ENCODE assay signal across 9 cellular contexts in the genomic region with DNA sequence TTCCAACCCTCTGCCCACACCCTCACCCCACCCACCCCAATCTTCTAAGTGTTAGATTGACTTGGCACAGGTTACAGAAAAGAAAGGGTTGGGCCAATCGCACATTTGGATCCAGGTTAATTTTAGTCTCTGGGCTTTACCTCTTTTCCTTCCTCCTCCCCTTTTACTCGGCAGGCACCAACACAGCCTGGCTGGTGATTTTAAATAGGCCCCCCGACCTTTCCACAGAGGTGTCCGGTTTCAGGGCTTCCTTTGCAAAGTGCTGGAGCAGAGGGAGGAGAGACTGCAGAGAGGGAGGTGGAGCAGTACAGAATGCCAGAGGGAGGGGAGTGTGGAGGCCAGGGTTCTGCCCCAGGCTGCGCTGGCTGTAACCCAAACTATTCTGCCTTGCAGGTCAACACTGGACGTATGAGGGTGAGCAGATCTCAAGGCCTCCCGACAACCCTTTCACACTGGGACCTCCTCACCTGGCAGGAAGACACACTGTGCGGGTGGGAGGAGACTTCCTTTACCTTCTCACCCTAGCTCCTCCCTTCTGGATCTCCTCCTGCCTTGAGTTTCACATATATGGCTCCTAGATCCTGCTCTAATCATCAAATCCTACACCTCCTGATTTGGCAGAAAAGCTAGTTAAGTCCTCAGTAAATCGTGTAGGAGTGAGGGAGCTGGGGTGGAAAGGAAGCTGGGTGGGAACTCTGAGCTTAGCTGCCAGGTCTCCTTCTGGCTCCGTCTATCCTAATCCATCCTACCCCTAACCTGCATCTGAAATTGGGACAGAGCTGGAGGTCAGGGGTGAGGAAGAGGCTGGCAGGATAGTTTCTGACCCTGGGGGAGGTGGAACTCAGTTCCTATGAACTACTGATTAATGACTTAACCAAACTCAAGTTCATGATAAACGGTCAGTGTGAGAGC. TPM values are rescaled to one million over a fixed set of nuclear protein-coding genes. Genes with fewer than 3 reads are reported as not detected.
DNase-seq lines count a peak whose midpoint lies in the region; ATAC-seq, FAIRE-seq and TF ChIP-seq lines count a peak whose summit lies in the region.
"Had no signal": no experiment of that assay in that cellular context is flagged by ENCODE, and none has a peak within 500 bp of the region (broad histone marks: within the 10 kb centered on the region; RNA-seq: fewer than 3 reads in every experiment).

No MANE protein-coding gene starts in this region.

- H3K4me3 ChIP-seq in astrocyte (ENCODE audit: insufficient read depth, low read depth, low read length): no peak overlapping the region
- H3K4me3 ChIP-seq in transverse colon: peak overlapping the region in 1 of 4 donors; percentile 18

- TF ChIP-seq POLR2A in transverse colon (IDR thresholded peaks at IDR 0.05): no peak
- no peak for TF ChIP-seq POLR2A in GM18505 (IDR thresholded peaks at IDR 0.05; ENCODE audit: borderline replicate concordance, extremely low read depth, insufficient read depth, insufficient read length)

- no peak for TF ChIP-seq EP300 in transverse colon (IDR thresholded peaks at IDR 0.05; ENCODE audit: low read depth)

- H3K9ac ChIP-seq in astrocyte (ENCODE audit: low read length): no peak overlapping the region

- H3K9me3 ChIP-seq in astrocyte (ENCODE audit: insufficient read depth, low read depth, low read length) (no peaks in the 10 kb centered on the region), transverse colon (no peaks in the 10 kb centered on the region)

- no peaks in the 10 kb centered on the region for H3K79me2 ChIP-seq in astrocyte (ENCODE audit: insufficient read depth, low read length)

- WGBS in transverse colon (ENCODE audit: low coverage in 1 of 2), 2 donors: 29 to 35% methylated on average over 3 to 11 of the region's 11 CpGs

- intact Hi-C loops in transverse colon (cut with DNase I; ENCODE audit: low total_unique reads): no loop called here

- peaks cover 28% of the 10 kb centered on the region for H3K27me3 ChIP-seq in astrocyte (ENCODE audit: insufficient read depth, low read length)
- peaks cover 4% of the 10 kb centered on the region for H3K27me3 ChIP-seq in transverse colon

- no peaks in the 10 kb centered on the region for H3K27me3 Mint-ChIP-seq in astrocyte (ENCODE audit: low read depth, unreplicated experiment)

- ATAC-seq in GM18505 (IDR thresholded peaks at IDR 0.05; ENCODE audit: unreplicated experiment) (no peak), GM21529 (IDR thresholded peaks at IDR 0.05; ENCODE audit: unreplicated experiment) (no peak), GM19328 (IDR thresholded peaks at IDR 0.05; ENCODE audit: unreplicated experiment) (no peak)

- TF ChIP-seq CTCF in astrocyte (IDR thresholded peaks at IDR 0.05; ENCODE audit: insufficient read depth, low read depth, low read length) (no peak), transverse colon (IDR thresholded peaks at IDR 0.05) (no peak)

- peak overlapping the region; percentile 6 for H3K4me2 ChIP-seq in astrocyte (ENCODE audit: low read length)

- H3K27ac Mint-ChIP-seq in astrocyte (ENCODE audit: unreplicated experiment): peak overlapping the region; percentile 11

- no peaks in the 10 kb centered on the region for H4K20me1 ChIP-seq in astrocyte (ENCODE audit: insufficient read depth, low read length)

- no peak for FAIRE-seq in astrocyte (lab: Jason Lieb, UNC)

- peaks cover 49% of the 10 kb centered on the region for H3K4me1 Mint-ChIP-seq in astrocyte (ENCODE audit: low read depth, unreplicated experiment)

- in situ Hi-C loops in transverse colon (cut with MboI; ENCODE audit: low pct_ligation_motif_present in 1 of 4, low pct_unique_long_range_greater_than_20kb in 1 of 4, low sequenced_read_pairs in 3 of 4): no loop called here

- DNase-seq in NCI-H128 (lab: John Stamatoyannopoulos, UW; ENCODE audit: unreplicated experiment): peak; percentile 67
- DNase-seq in astrocyte (ENCODE audit: low read depth): no peak
- DNase-seq in kidney tubule cell (ENCODE audit: low spot score): peak; percentile 52
- DNase-seq in transverse colon: peak; percentile 66
- no peak for DNase-seq in germinal center (ENCODE audit: low spot score)

- H3K4me1 ChIP-seq in astrocyte (ENCODE audit: insufficient read depth, low read length) (peaks cover 25% of the 10 kb centered on the region), transverse colon (peaks cover 8 to 34% (median 23%) of the 10 kb centered on the region in 4 donors)

- H3K4me3 Mint-ChIP-seq in astrocyte (ENCODE audit: unreplicated experiment): peak overlapping the region; percentile 77
- H3K4me3 Mint-ChIP-seq: central memory CD8-positive, alpha-beta T cell had no signal

- H3K27ac ChIP-seq in astrocyte (ENCODE audit: low read depth, low read length): no peak overlapping the region
- peak overlapping the region; percentile 31 to 75 (median 64) for H3K27ac ChIP-seq in transverse colon

- no peaks in the 10 kb centered on the region for H3K9me3 Mint-ChIP-seq in astrocyte (ENCODE audit: unreplicated experiment)
- H3K9me3 Mint-ChIP-seq: central memory CD8-positive, alpha-beta T cell had no signal

- no peaks in the 10 kb centered on the region for H3K36me3 Mint-ChIP-seq in astrocyte (ENCODE audit: low read depth, unreplicated experiment)

- H3K36me3 ChIP-seq in astrocyte (ENCODE audit: insufficient read depth, low read length) (peaks cover 8% of the 10 kb centered on the region), transverse colon (no peaks in the 10 kb centered on the region)

- H2AFZ ChIP-seq in astrocyte (ENCODE audit: low read depth, low read length): no peak overlapping the region

RNA-seq across cellular contexts. Expression of a gene that starts 2.4 kb away (rescaled TPM):
- total RNA-seq in astrocyte (1.2 TPM in 2 replicates), transverse colon (1 to 10 TPM in 1 of 4 donors, under 1 TPM in 2, not detected in 1; 0.27 to 1.1 (median 0.48) TPM)

RNA-seq across cellular contexts. Expression of a gene that starts 8.8 kb away (rescaled TPM):
- total RNA-seq in astrocyte (99.9 and 100 TPM in 2 replicates), transverse colon (100 to 1,000 TPM in 3 of 4 donors, 10 to 100 TPM in 1; 86.8 to 162 (median 113) TPM)

RNA-seq across cellular contexts. Expression of a gene that starts 12.6 kb away (rescaled TPM):
- total RNA-seq in astrocyte: 7.9 and 9.6 TPM in 2 replicates
- total RNA-seq in transverse colon: 10 to 100 TPM in 1 of 4 donors, 1 to 10 TPM in 2, not detected in 1; 4.4 to 11.1 (median 4.8) TPM

RNA-seq across cellular contexts. Expression of a gene that starts 22.3 kb away (rescaled TPM):
- total RNA-seq in astrocyte (4.8 and 6.3 TPM in 2 replicates), transverse colon (1 to 10 TPM in 3 of 4 donors, under 1 TPM in 1; 0.60 to 4.5 (median 1.5) TPM)

RNA-seq across cellular contexts. Expression of a gene that starts 24.1 kb away (rescaled TPM):
- total RNA-seq in astrocyte: 45.2 and 48.9 TPM in 2 replicates
- 10 to 100 TPM in 2 of 4 donors, 1 to 10 TPM in 2; 6.6 to 20.8 (median 10.8) TPM for total RNA-seq in transverse colon

Comparison
In these comparisons a context has a peak if more than half of its experiments do, and no peak if none do; other contexts are left out.
1. DNase-seq: peak in NCI-H128 (single experiment), kidney tubule cell (single experiment) and transverse colon (single experiment); none in astrocyte (single experiment) and germinal center (single experiment).